17 cellular contexts compared by ENCODE assay signal in genomic region chr11:33741806-33742205, GRCh38. TPM values are rescaled to one million over a fixed set of nuclear protein-coding genes. Genes with fewer than 3 reads are reported as not detected.
DNase-seq lines count a peak whose midpoint lies in the region; ATAC-seq, FAIRE-seq and TF ChIP-seq lines count a peak whose summit lies in the region.
"Had no signal": no experiment of that assay in that cellular context is flagged by ENCODE, and none has a peak within 500 bp of the region (broad histone marks: within the 10 kb centered on the region; RNA-seq: fewer than 3 reads in every experiment).

No MANE protein-coding gene starts in this region.

- peaks cover 13% of the 10 kb centered on the region for H3K36me3 Mint-ChIP-seq in HFFc6 (ENCODE audit: low read depth)

- BruUV-seq in PC-3 (replicated peaks; lab: Mats Ljungman, UMichigan): no TSS peak

- no peak overlapping the region for H3K4me2 ChIP-seq in PC-3 (ENCODE audit: low read length)

- H3K9me3 ChIP-seq in left ventricle myocardium inferior (replicated peaks): no peaks in the 10 kb centered on the region
- no peaks in the 10 kb centered on the region for H3K9me3 ChIP-seq in PC-3 (ENCODE audit: low read length)
- H3K9me3 ChIP-seq: Caco-2 had no signal

- FAIRE-seq in H54 (lab: Jason Lieb, UNC): peak; percentile 43
- FAIRE-seq: HTR-8/SVneo had no signal

- no peak overlapping the region for H2AFZ ChIP-seq in PC-3 (ENCODE audit: low read length)
- H2AFZ ChIP-seq: GM23248 had no signal

- POLR2A ChIA-PET in PC-3 (lab: Charles Lee; ENCODE audit: unreplicated experiment): interaction anchor here (0.6 to 1.1 kb wide), 3 partner anchors 25 to 63 kb away, joined by 3 to 4 read pairs (median 3); partner anchors contain the start of gene C11orf91

- no peaks in the 10 kb centered on the region for H3K9me2 ChIP-seq in PC-3 (replicated peaks; ENCODE audit: low read length)

- intact Hi-C loops in left ventricle myocardium inferior (cut with micrococcal nuclease) (loop anchor here (5.0 kb wide), 1 partner anchor 380 kb away; no protein-coding TSS in a partner anchor), cardiac septum (cut with DNase I) (loop anchor here (5.0 kb wide), 1 partner anchor 200 kb away; no protein-coding TSS in a partner anchor), PC-3 (cut with micrococcal nuclease) (loop anchor here (2.0 to 5.0 kb wide), 2 partner anchors 200 to 377 kb away; no protein-coding TSS in a partner anchor)

- H3K9me3 Mint-ChIP-seq in HFFc6: peaks cover 5% of the 10 kb centered on the region; the same call in 1 of the 2 replicates
- H3K9me3 Mint-ChIP-seq: CD8-positive, alpha-beta memory T cell had no signal

- CTCF ChIA-PET in PC-3 (lab: Charles Lee): interaction anchor here (0.6 to 1.5 kb wide), 11 partner anchors 25 to 379 kb away, joined by 3 to 44 read pairs (median 5); partner anchors contain the start of gene C11orf91

- H3K36me3 ChIP-seq in left ventricle myocardium inferior (peaks cover 22% of the 10 kb centered on the region), PC-3 (ENCODE audit: low read depth, low read length) (no peaks in the 10 kb centered on the region)

- no peaks in the 10 kb centered on the region for H3F3A ChIP-seq in PC-3 (ENCODE audit: low read length, unreplicated experiment)

- H4K20me1 ChIP-seq in PC-3 (ENCODE audit: low read length): no peaks in the 10 kb centered on the region

- no peak for DNase-seq in left ventricle myocardium inferior
- DNase-seq in cardiac septum (ENCODE audit: low spot score): no peak
- no peak for DNase-seq in H54 (ENCODE audit: insufficient read length, low spot score)
- no peak for DNase-seq in PC-3
- no peak for DNase-seq in DMS153 treated with DMSO at 0.1 percent for 48 hours (lab: John Stamatoyannopoulos, UW; ENCODE audit: unreplicated experiment)
- DNase-seq in HFFc6: no peak
- DNase-seq: 8988T, C1 segment of cervical spinal cord, Caco-2, GF-D8, H7, KG1 had no signal

- no peak overlapping the region for H3K9ac ChIP-seq in PC-3 (ENCODE audit: low read length)
- H3K9ac ChIP-seq: GM23248 had no signal

- no peak for ATAC-seq in PC-3
- no peak for ATAC-seq in GM21381 (IDR thresholded peaks at IDR 0.05; ENCODE audit: unreplicated experiment)

- H3K4me3 Mint-ChIP-seq in HFFc6: no peak overlapping the region
- H3K4me3 Mint-ChIP-seq: B cell had no signal

- peaks cover 4% of the 10 kb centered on the region for H3K79me2 ChIP-seq in PC-3 (ENCODE audit: low read length)

- H3K27ac Mint-ChIP-seq in HFFc6: no peak overlapping the region
- H3K27ac Mint-ChIP-seq: B cell had no signal

- H3K27me3 ChIP-seq in left ventricle myocardium inferior (ENCODE audit: low read depth): no peaks in the 10 kb centered on the region
- H3K27me3 ChIP-seq in PC-3 (ENCODE audit: low read length): no peaks in the 10 kb centered on the region

- H3K4me3 ChIP-seq in left ventricle myocardium inferior (no peak overlapping the region), PC-3 (ENCODE audit: low read length) (no peak overlapping the region)
- H3K4me3 ChIP-seq: GM23248 had no signal

- TF ChIP-seq CTCF in left ventricle myocardium inferior (IDR thresholded peaks at IDR 0.05; ENCODE audit: borderline replicate concordance) (no peak), PC-3 (conservative IDR thresholded peaks at IDR 0.05; ENCODE audit: low read depth, low read length) (no peak), HFFc6 (IDR thresholded peaks at IDR 0.05) (no peak)

- TF ChIP-seq POLR2A in H54 (IDR thresholded peaks at IDR 0.05; ENCODE audit: low read depth, low read length): no peak

- H3K27ac ChIP-seq in left ventricle myocardium inferior (replicated peaks) (peak overlapping the region; percentile 6), PC-3 (ENCODE audit: low read length) (0 out of 2 replicates have a peak overlapping the region, but pooled peaks have one; percentile 5)
- H3K27ac ChIP-seq: GM23248 had no signal

- H3K4me1 ChIP-seq in left ventricle myocardium inferior (peaks cover 47% of the 10 kb centered on the region), PC-3 (ENCODE audit: insufficient read depth, low read length) (peaks cover 15% of the 10 kb centered on the region)

- H3K4me1 Mint-ChIP-seq in HFFc6 (ENCODE audit: low read depth): peaks cover 38% of the 10 kb centered on the region

- no peaks in the 10 kb centered on the region for H3K27me3 Mint-ChIP-seq in HFFc6 (ENCODE audit: insufficient read depth)
- H3K27me3 Mint-ChIP-seq: B cell; CD8-positive, alpha-beta memory T cell had no signal

RNA-seq across cellular contexts. Expression of gene CD59, which starts 5.6 kb away (rescaled TPM):
- total RNA-seq in left ventricle myocardium inferior (789 TPM), cardiac septum (932 TPM), PC-3 (2014; rRNA removed) (134 and 170 TPM in 2 replicates)
- total RNA-seq in HFFc6 (2021; fragmentation: NEBNext Ultra II Directional; extraction: Animal tissue kit (Norgen Biotek cat#: 25700)): 1,000 to 10,000 TPM; 1,095 to 1,408 (median 1,232) TPM

RNA-seq across cellular contexts. Expression of gene FBXO3, which starts 32.5 kb away (rescaled TPM):
- total RNA-seq in left ventricle myocardium inferior (49.8 TPM), cardiac septum (46.1 TPM), PC-3 (2014; rRNA removed) (20.2 and 22.5 TPM in 2 replicates)
- total RNA-seq in HFFc6 (2021; fragmentation: NEBNext Ultra II Directional; extraction: Animal tissue kit (Norgen Biotek cat#: 25700)): 10 to 100 TPM; 25.3 to 30.0 (median 27.3) TPM

RNA-seq across cellular contexts. Expression of gene C11orf91, which starts 41.2 kb away (rescaled TPM):
- not detected for total RNA-seq in left ventricle myocardium inferior
- total RNA-seq in cardiac septum: 1.4 TPM
- 1.0 TPM in 1 of 2 replicates, not detected in the other for total RNA-seq in PC-3 (2014; rRNA removed)
- under 1 TPM in 4 of 6 experiments, not detected in 2; 0.59 to 0.65 (median 0.60) TPM for total RNA-seq in HFFc6 (2021; fragmentation: NEBNext Ultra II Directional; extraction: Animal tissue kit (Norgen Biotek cat#: 25700))
- total RNA-seq: B cell; Caco-2; CD8-positive, alpha-beta memory T cell; GM23248; H7 had no signal
